In genomic region chr6:133827766-133828165, GRCh38 we compare ENCODE assay signal across 30 cellular contexts.
"Had no signal": no experiment of that assay in that cellular context is flagged by ENCODE, and none has a peak within 500 bp of the region (broad histone marks: within the 10 kb centered on the region; RNA-seq: fewer than 3 reads in every experiment).

No MANE protein-coding gene starts in this region.

- H3K36me3 Mint-ChIP-seq: activated CD8-positive, alpha-beta memory T cell treated with anti-CD3 and anti-CD28 coated beads, Interleukin-2, amount 10 ng/mL, durations not matched to agents 7 days and 5 days; activated naive CD4-positive, alpha-beta T cell treated with anti-CD3 and anti-CD28 coated beads, Interleukin-2, amount 10 ng/mL, durations not matched to agents 7 days and 5 days; activated naive CD8-positive, alpha-beta T cell had no signal

- H3K27ac Mint-ChIP-seq: activated CD4-positive, alpha-beta memory T cell treated with anti-CD3 and anti-CD28 coated beads, Interleukin-2, amount 10 ng/mL, durations not matched to agents 7 days and 5 days; activated CD8-positive, alpha-beta memory T cell treated with anti-CD3 and anti-CD28 coated beads, Interleukin-2, amount 10 ng/mL, durations not matched to agents 7 days and 5 days; activated naive CD4-positive, alpha-beta T cell treated with anti-CD3 and anti-CD28 coated beads, Interleukin-2, amount 10 ng/mL, durations not matched to agents 7 days and 5 days; activated naive CD8-positive, alpha-beta T cell; activated naive CD8-positive, alpha-beta T cell treated with anti-CD3 and anti-CD28 coated beads, Interleukin-2, amount 50 U/mL, for 24 hours had no signal

- H3K9me3 ChIP-seq: colonic mucosa, SJCRH30 had no signal

- H3K4me1 ChIP-seq: colonic mucosa, SJCRH30 had no signal

- H3K27ac ChIP-seq: brain microvascular endothelial cell, colonic mucosa, SJCRH30, SK-N-MC, WERI-Rb-1 had no signal

- H3K4me1 Mint-ChIP-seq: activated CD4-positive, alpha-beta memory T cell treated with anti-CD3 and anti-CD28 coated beads, Interleukin-2, amount 10 ng/mL, durations not matched to agents 7 days and 5 days; activated CD8-positive, alpha-beta memory T cell treated with anti-CD3 and anti-CD28 coated beads, Interleukin-2, amount 10 ng/mL, durations not matched to agents 7 days and 5 days; activated naive CD4-positive, alpha-beta T cell treated with anti-CD3 and anti-CD28 coated beads, Interleukin-2, amount 10 ng/mL, durations not matched to agents 7 days and 5 days; activated naive CD8-positive, alpha-beta T cell treated with anti-CD3 and anti-CD28 coated beads, Interleukin-2, amount 50 U/mL, for 24 hours; central memory CD8-positive, alpha-beta T cell had no signal

- H3K4me3 Mint-ChIP-seq: activated CD4-positive, alpha-beta memory T cell treated with anti-CD3 and anti-CD28 coated beads, Interleukin-2, amount 10 ng/mL, durations not matched to agents 7 days and 5 days; activated CD8-positive, alpha-beta memory T cell treated with anti-CD3 and anti-CD28 coated beads, Interleukin-2, amount 10 ng/mL, durations not matched to agents 7 days and 5 days; activated naive CD4-positive, alpha-beta T cell treated with anti-CD3 and anti-CD28 coated beads, Interleukin-2, amount 10 ng/mL, durations not matched to agents 7 days and 5 days; activated naive CD8-positive, alpha-beta T cell; activated naive CD8-positive, alpha-beta T cell treated with anti-CD3 and anti-CD28 coated beads, Interleukin-2, amount 50 U/mL, for 24 hours; central memory CD8-positive, alpha-beta T cell had no signal

- H3K9me3 Mint-ChIP-seq: activated CD4-positive, alpha-beta memory T cell treated with anti-CD3 and anti-CD28 coated beads, Interleukin-2, amount 10 ng/mL, durations not matched to agents 7 days and 5 days; activated naive CD4-positive, alpha-beta T cell treated with anti-CD3 and anti-CD28 coated beads, Interleukin-2, amount 10 ng/mL, durations not matched to agents 7 days and 5 days; central memory CD8-positive, alpha-beta T cell had no signal

- H3K4me3 ChIP-seq: colonic mucosa, SJCRH30, SK-N-MC had no signal

- H3K27me3 ChIP-seq: brain microvascular endothelial cell, colonic mucosa, SJCRH30 had no signal

- DNase-seq: activated CD4-positive, alpha-beta memory T cell treated with anti-CD3 and anti-CD28 coated beads, Interleukin-2, amount 10 ng/mL, durations not matched to agents 7 days and 5 days; activated CD4-positive, alpha-beta T cell treated with anti-CD3 and anti-CD28 coated beads for 1 hour; activated CD4-positive, alpha-beta T cell treated with anti-CD3 and anti-CD28 coated beads for 48 hours; activated CD4-positive, CD25-positive, alpha-beta regulatory T cell; activated CD8-positive, alpha-beta memory T cell treated with anti-CD3 and anti-CD28 coated beads for 24 hours; activated CD8-positive, alpha-beta memory T cell treated with anti-CD3 and anti-CD28 coated beads, Interleukin-2, amount 10 ng/mL, durations not matched to agents 7 days and 5 days; activated CD8-positive, alpha-beta memory T cell treated with anti-CD3 and anti-CD28 coated beads, Interleukin-2, amount 50 U/mL, for 48 hours; activated effector memory CD4-positive, alpha-beta T cell treated with Interleukin-2 at 50 U/mL for 16 hours; activated naive CD4-positive, alpha-beta T cell treated with anti-CD3 and anti-CD28 coated beads, Interleukin-2, amount 10 ng/mL, durations not matched to agents 7 days and 5 days; activated naive CD8-positive, alpha-beta T cell treated with anti-CD3 and anti-CD28 coated beads, Interleukin-2, amount 50 U/mL, for 24 hours; activated T-cell treated with anti-CD3 and anti-CD28 coated beads, Interleukin-2, amount 50 U/mL, for 48 hours; amniotic stem cell; aorta; brain microvascular endothelial cell; colonic mucosa; NCI-H1105; NCI-H1417 treated with DMSO at 0.1 percent for 48 hours; NCI-H187 treated with DMSO at 0.1 percent for 48 hours; NCI-H2081; NCI-H2171 treated with DMSO at 0.1 percent for 48 hours; NCI-H2227 treated with DMSO at 0.1 percent for 48 hours; NCI-H446 treated with DMSO at 0.1 percent for 48 hours; NCI-H524; SHP77; SJCRH30; T1000; WERI-Rb-1 had no signal

- H3K36me3 ChIP-seq: brain microvascular endothelial cell, colonic mucosa, SJCRH30, WERI-Rb-1 had no signal
